In genomic region chr4:56728512-56728911, GRCh38 we compare ENCODE assay signal across 10 cellular contexts. TPM values are rescaled to one million over a fixed set of nuclear protein-coding genes. Genes with fewer than 3 reads are reported as not detected.
DNase-seq lines count a peak whose midpoint lies in the region; ATAC-seq and TF ChIP-seq lines count a peak whose summit lies in the region.
"Had no signal": no experiment of that assay in that cellular context is flagged by ENCODE, and none has a peak within 500 bp of the region (broad histone marks: within the 10 kb centered on the region; RNA-seq: fewer than 3 reads in every experiment).

No MANE protein-coding gene starts in this region.

- H3K9me3 Mint-ChIP-seq in nephron progenitor cell, result no peaks in the 10 kb centered on the region
- H3K9me3 Mint-ChIP-seq: central memory CD8-positive, alpha-beta T cell; nephron had no signal

- peaks cover 26% of the 10 kb centered on the region for H3K4me1 Mint-ChIP-seq in nephron progenitor cell
- H3K4me1 Mint-ChIP-seq: nephron had no signal

- no peaks in the 10 kb centered on the region for H3K27me3 ChIP-seq in ovary

- H3K4me3 ChIP-seq in ovary, result no peak overlapping the region

- DNase-seq in DMS79 treated with DMSO at 0.1 percent for 48 hours (lab: John Stamatoyannopoulos, UW) (peak; percentile 97), NCI-H2171 treated with DMSO at 0.1 percent for 48 hours (lab: John Stamatoyannopoulos, UW) (peak; percentile 72), dermis blood vessel endothelial cell (peak; percentile 43), ovary (peak in 4 of 5 donors; percentile 20 to 39 (median 28)), NCI-H1436 treated with DMSO at 0.1 percent for 48 hours (lab: John Stamatoyannopoulos, UW) (no peak), nephron progenitor cell (no peak)
- DNase-seq in activated T-cell treated with anti-CD3 and anti-CD28 coated beads, Interleukin-2, amount 50 U/mL, for 1 hour, result no peak

- TF ChIP-seq CTCF in ovary (IDR thresholded peaks at IDR 0.05), result no peak
- TF ChIP-seq CTCF in nephron progenitor cell (IDR thresholded peaks at IDR 0.05), result no peak

- H3K36me3 ChIP-seq in ovary, result no peaks in the 10 kb centered on the region

- no peak for ATAC-seq in GM19023 (IDR thresholded peaks at IDR 0.05; ENCODE audit: unreplicated experiment)

- no peak for TF ChIP-seq EP300 in ovary (IDR thresholded peaks at IDR 0.05)

- 19 to 22% (median 20%) methylated on average over 4 of the region's 4 CpGs for WGBS in ovary, 3 donors

- H3K27ac Mint-ChIP-seq in nephron progenitor cell, result no peak overlapping the region
- H3K27ac Mint-ChIP-seq: nephron had no signal

- intact Hi-C loops in ovary (cut with DNase I), result no loop called here

- no peak overlapping the region for H3K27ac ChIP-seq in ovary

- H3K36me3 Mint-ChIP-seq in nephron progenitor cell (ENCODE audit: low read depth), result no peaks in the 10 kb centered on the region

- H3K4me3 Mint-ChIP-seq in nephron progenitor cell, result no peak overlapping the region
- H3K4me3 Mint-ChIP-seq: central memory CD8-positive, alpha-beta T cell; nephron had no signal

- TF ChIP-seq POLR2A in ovary (IDR thresholded peaks at IDR 0.05), result no peak

- H3K4me1 ChIP-seq in ovary (ENCODE audit: insufficient read depth), result no peaks in the 10 kb centered on the region

- no peaks in the 10 kb centered on the region for H3K27me3 Mint-ChIP-seq in nephron progenitor cell (ENCODE audit: low read depth, poor library complexity)
- H3K27me3 Mint-ChIP-seq: central memory CD8-positive, alpha-beta T cell had no signal

- H3K9me3 ChIP-seq in ovary, result no peaks in the 10 kb centered on the region

RNA-seq across cellular contexts. Expression of gene HOPX, which starts 47.4 kb away (rescaled TPM):
- total RNA-seq in dermis blood vessel endothelial cell (2.6 and 3.1 TPM in 2 replicates), ovary (10 to 100 TPM in 2 of 7 donors, 1 to 10 TPM in 5; 2.1 to 22.2 (median 7.6) TPM)
- polyA plus RNA-seq in ovary, result 10 to 100 TPM in 1 of 2 donors, 1 to 10 TPM in 1; 8.8 to 14.8 TPM

Comparison
In these comparisons a context has a peak if more than half of its experiments do, and no peak if none do; other contexts are left out.
1. DNase-seq: peak in DMS79 treated with DMSO at 0.1 percent for 48 hours (single experiment), NCI-H2171 treated with DMSO at 0.1 percent for 48 hours (single experiment), dermis blood vessel endothelial cell (single experiment) and ovary (4 of 5); none in NCI-H1436 treated with DMSO at 0.1 percent for 48 hours (single experiment), activated T-cell treated with anti-CD3 and anti-CD28 coated beads, Interleukin-2, amount 50 U/mL, for 1 hour (single experiment) and nephron progenitor cell (single experiment).